1 cellular context compared by ENCODE assay signal in genomic region chr19:41397086-41398041, GRCh38.
TF ChIP-seq lines count a peak whose summit lies in the region.

Gene BCKDHA (plus strand): TSS chr19:41397818. CDS start chr19:41397828, 10 bp downstream.
Gene EXOSC5 (minus strand): TSS chr19:41397359. CDS start chr19:41397328, 31 bp downstream.

TF ChIP-seq in HepG2, 621 proteins besides CTCF, POLR2A, EP300 and RAD21 (continued from another document and continues in another):
- TF ChIP-seq AHDC1 (CRISPR knock-in tag; IDR thresholded peaks at IDR 0.05; ENCODE audit: borderline replicate concordance) = no peak
- peak; percentile 97 for TF ChIP-seq GABPB1 (CRISPR knock-in tag; IDR thresholded peaks at IDR 0.05)
- TF ChIP-seq DNMT1 (CRISPR knock-in tag; IDR thresholded peaks at IDR 0.05) = no peak
- TF ChIP-seq, protein P1, sequence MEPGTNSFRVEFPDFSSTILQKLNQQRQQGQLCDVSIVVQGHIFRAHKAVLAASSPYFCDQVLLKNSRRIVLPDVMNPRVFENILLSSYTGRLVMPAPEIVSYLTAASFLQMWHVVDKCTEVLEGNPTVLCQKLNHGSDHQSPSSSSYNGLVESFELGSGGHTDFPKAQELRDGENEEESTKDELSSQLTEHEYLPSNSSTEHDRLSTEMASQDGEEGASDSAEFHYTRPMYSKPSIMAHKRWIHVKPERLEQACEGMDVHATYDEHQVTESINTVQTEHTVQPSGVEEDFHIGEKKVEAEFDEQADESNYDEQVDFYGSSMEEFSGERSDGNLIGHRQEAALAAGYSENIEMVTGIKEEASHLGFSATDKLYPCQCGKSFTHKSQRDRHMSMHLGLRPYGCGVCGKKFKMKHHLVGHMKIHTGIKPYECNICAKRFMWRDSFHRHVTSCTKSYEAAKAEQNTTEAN (CRISPR knock-in tag; conservative IDR thresholded peaks at IDR 0.05) = peak; percentile 62
- 0 out of 2 replicates have a peak, but pooled peaks have one; percentile 78 for TF ChIP-seq ZBTB1 (CRISPR knock-in tag; IDR thresholded peaks at IDR 0.05; ENCODE audit: borderline replicate concordance)
- TF ChIP-seq NR2F1 (CRISPR knock-in tag; IDR thresholded peaks at IDR 0.05) = no peak
- peak; percentile 64 for TF ChIP-seq TEAD3 (CRISPR knock-in tag; optimal IDR thresholded peaks at IDR 0.05; ENCODE audit: borderline replicate concordance)
- TF ChIP-seq E2F5 (CRISPR knock-in tag; conservative IDR thresholded peaks at IDR 0.05) = peak; percentile 75; the same call in 1 of the 2 replicates
- TF ChIP-seq TRAFD1 (CRISPR knock-in tag; IDR thresholded peaks at IDR 0.05; ENCODE audit: borderline replicate concordance) = 0 out of 2 replicates have a peak, but pooled peaks have one; percentile 24
- TF ChIP-seq ZKSCAN8 (CRISPR knock-in tag; IDR thresholded peaks at IDR 0.05; ENCODE audit: borderline replicate concordance) = no peak
- no peak for TF ChIP-seq LBX2 (CRISPR knock-in tag; IDR thresholded peaks at IDR 0.05; ENCODE audit: borderline replicate concordance)
- peak; percentile 75; the same call in 1 of the 2 replicates for TF ChIP-seq CREB3 (CRISPR knock-in tag; IDR thresholded peaks at IDR 0.05)
- peak; percentile 68 for TF ChIP-seq ZNF263 (CRISPR knock-in tag; IDR thresholded peaks at IDR 0.05)
- TF ChIP-seq YY1 (IDR thresholded peaks at IDR 0.05; ENCODE audit: insufficient read depth, insufficient replicate concordance, low read depth, low read length) = peak; percentile 94
- 0 out of 2 replicates have a peak, but pooled peaks have one; percentile 26 for TF ChIP-seq TBX3 (IDR thresholded peaks at IDR 0.05; ENCODE audit: borderline replicate concordance)
- peak; percentile 55; the same call in 1 of the 2 replicates for TF ChIP-seq KAT2B (IDR thresholded peaks at IDR 0.05; ENCODE audit: borderline replicate concordance, low read depth, low read length)
- TF ChIP-seq, protein P2, sequence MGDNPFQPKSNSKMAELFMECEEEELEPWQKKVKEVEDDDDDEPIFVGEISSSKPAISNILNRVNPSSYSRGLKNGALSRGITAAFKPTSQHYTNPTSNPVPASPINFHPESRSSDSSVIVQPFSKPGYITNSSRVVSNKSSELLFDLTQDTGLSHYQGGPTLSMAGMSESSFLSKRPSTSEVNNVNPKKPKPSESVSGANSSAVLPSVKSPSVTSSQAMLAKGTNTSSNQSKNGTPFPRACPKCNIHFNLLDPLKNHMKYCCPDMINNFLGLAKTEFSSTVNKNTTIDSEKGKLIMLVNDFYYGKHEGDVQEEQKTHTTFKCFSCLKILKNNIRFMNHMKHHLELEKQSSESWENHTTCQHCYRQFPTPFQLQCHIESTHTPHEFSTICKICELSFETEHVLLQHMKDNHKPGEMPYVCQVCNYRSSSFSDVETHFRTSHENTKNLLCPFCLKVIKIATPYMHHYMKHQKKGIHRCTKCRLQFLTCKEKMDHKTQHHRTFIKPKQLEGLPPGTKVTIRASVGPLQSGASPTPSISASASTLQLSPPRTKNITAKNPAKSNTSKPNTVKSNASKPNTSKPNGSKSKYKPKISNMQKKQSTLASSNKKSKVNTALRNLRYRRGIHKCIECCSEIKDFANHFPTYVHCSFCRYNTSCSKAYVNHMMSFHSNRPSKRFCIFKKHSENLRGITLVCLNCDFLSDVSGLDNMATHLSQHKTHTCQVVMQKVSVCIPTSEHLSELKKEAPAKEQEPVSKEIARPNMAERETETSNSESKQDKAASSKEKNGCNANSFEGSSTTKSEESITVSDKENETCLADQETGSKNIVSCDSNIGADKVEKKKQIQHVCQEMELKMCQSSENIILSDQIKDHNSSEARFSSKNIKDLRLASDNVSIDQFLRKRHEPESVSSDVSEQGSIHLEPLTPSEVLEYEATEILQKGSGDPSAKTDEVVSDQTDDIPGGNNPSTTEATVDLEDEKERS (CRISPR knock-in tag; IDR thresholded peaks at IDR 0.05) = 0 out of 2 replicates have a peak, but pooled peaks have one; percentile 61
- TF ChIP-seq ZNF574 (CRISPR knock-in tag; IDR thresholded peaks at IDR 0.05) = peak; percentile 84
- TF ChIP-seq GPN1 (CRISPR knock-in tag; IDR thresholded peaks at IDR 0.05; ENCODE audit: borderline replicate concordance) = no peak; the same call in 1 of the 2 replicates
- TF ChIP-seq, protein P3, sequence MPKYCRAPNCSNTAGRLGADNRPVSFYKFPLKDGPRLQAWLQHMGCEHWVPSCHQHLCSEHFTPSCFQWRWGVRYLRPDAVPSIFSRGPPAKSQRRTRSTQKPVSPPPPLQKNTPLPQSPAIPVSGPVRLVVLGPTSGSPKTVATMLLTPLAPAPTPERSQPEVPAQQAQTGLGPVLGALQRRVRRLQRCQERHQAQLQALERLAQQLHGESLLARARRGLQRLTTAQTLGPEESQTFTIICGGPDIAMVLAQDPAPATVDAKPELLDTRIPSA (CRISPR knock-in tag; IDR thresholded peaks at IDR 0.05; ENCODE audit: borderline replicate concordance) = no peak
- no peak for TF ChIP-seq ZNF441 (CRISPR knock-in tag; IDR thresholded peaks at IDR 0.05; ENCODE audit: borderline replicate concordance)
- TF ChIP-seq ZNF577 (CRISPR knock-in tag; IDR thresholded peaks at IDR 0.05; ENCODE audit: borderline replicate concordance, low read depth) = no peak
- TF ChIP-seq ZNF276 (CRISPR knock-in tag; IDR thresholded peaks at IDR 0.05; ENCODE audit: low read depth) = no peak
- no peak for TF ChIP-seq FOXA3 (CRISPR knock-in tag; IDR thresholded peaks at IDR 0.05)
- TF ChIP-seq ZBED4 (CRISPR knock-in tag; IDR thresholded peaks at IDR 0.05; ENCODE audit: borderline replicate concordance) = no peak
- no peak for TF ChIP-seq SP140L (CRISPR knock-in tag; IDR thresholded peaks at IDR 0.05; ENCODE audit: borderline replicate concordance)
